26 cellular contexts compared by ENCODE assay signal in the genomic region with DNA sequence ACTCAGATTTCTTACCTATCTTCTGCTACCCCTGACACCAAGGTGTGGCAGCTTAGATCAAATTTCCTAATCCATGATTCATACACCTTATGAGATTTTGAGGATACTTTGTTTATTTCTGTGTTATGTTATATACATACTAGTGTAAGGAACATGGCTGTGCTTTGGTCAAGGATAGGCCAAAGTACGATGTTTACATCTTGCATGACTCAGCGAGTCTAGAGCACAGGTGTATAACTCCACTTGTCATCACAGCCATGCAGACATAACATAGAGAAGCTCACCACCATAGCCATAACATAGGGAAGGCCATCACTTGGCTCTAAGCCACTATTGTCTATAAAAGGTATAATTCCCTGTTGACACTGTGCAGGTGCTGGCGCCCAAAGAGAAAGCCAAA.
DNase-seq lines count a peak whose midpoint lies in the region; FAIRE-seq and TF ChIP-seq lines count a peak whose summit lies in the region.
"Had no signal": no experiment of that assay in that cellular context is flagged by ENCODE, and none has a peak within 500 bp of the region (broad histone marks: within the 10 kb centered on the region; RNA-seq: fewer than 3 reads in every experiment).

No MANE protein-coding gene starts in this region.

- H3K27me3 ChIP-seq in bronchial epithelial cell (ENCODE audit: control insufficient read depth, insufficient read depth, low read length): no peaks in the 10 kb centered on the region
- H3K27me3 ChIP-seq: gastrocnemius medialis, left lung, SJCRH30, testis, uterus had no signal

- no peak for TF ChIP-seq CTCF in bronchial epithelial cell (IDR thresholded peaks at IDR 0.05; ENCODE audit: insufficient read depth, low read length, severe bottlenecking)
- no peak for TF ChIP-seq CTCF in GM13976 (IDR thresholded peaks at IDR 0.05; ENCODE audit: borderline replicate concordance, control extremely low read depth, extremely low read depth, insufficient read depth, missing control alignments)

- no peaks in the 10 kb centered on the region for H3K36me3 ChIP-seq in bronchial epithelial cell (ENCODE audit: control insufficient read depth, insufficient read depth, low read length)
- H3K36me3 ChIP-seq: gastrocnemius medialis, left lung, prostate gland, SJCRH30, uterus had no signal

- no peak for FAIRE-seq in bronchial epithelial cell (lab: Jason Lieb, UNC)
- FAIRE-seq: endometrium, GM12892 had no signal

- DNase-seq in DMS53 (lab: John Stamatoyannopoulos, UW) (peak; percentile 99), NCI-H146 treated with DMSO at 0.1 percent for 48 hours (lab: John Stamatoyannopoulos, UW; ENCODE audit: unreplicated experiment) (peak; percentile 84), NCI-H69 (lab: John Stamatoyannopoulos, UW) (peak; percentile 88), bronchial epithelial cell (ENCODE audit: low read depth) (peak; percentile 33), GM13976 (ENCODE audit: low spot score) (no peak), KG1 (lab: John Stamatoyannopoulos, UW) (no peak)
- no peak for DNase-seq in activated CD8-positive, alpha-beta memory T cell treated with anti-CD3 and anti-CD28 coated beads, Interleukin-2, amount 50 U/mL, for 48 hours
- DNase-seq: activated CD8-positive, alpha-beta memory T cell treated with anti-CD3 and anti-CD28 coated beads, Interleukin-2, amount 10 ng/mL, durations not matched to agents 7 days and 5 days; activated naive CD4-positive, alpha-beta T cell treated with Interleukin-2 at 50 U/mL for 16 hours; activated T-cell treated with anti-CD3 and anti-CD28 coated beads, Interleukin-2, amount 50 U/mL, for 72 hours; cerebellar nuclear complex; gastrocnemius medialis; Kasumi-1; left lung; mesendoderm; naive B cell; NCI-H2171 treated with DMSO at 0.1 percent for 48 hours; SJCRH30; stimulated activated naive CD4-positive, alpha-beta T cell treated with Interleukin-2 at 50 U/mL for 16 hours; T1000; testis; uterus had no signal

- in situ Hi-C loops in GM13976 (cut with MboI; ENCODE audit: low sequenced_read_pairs, unreplicated experiment): no loop called here

- H3K4me3 ChIP-seq in bronchial epithelial cell (ENCODE audit: low read depth, low read length): no peak overlapping the region
- H3K4me3 ChIP-seq: gastrocnemius medialis, left lung, PC-9, prostate gland, SJCRH30, testis, uterus had no signal

Comparison
In these comparisons a context has a peak if more than half of its experiments do, and no peak if none do; other contexts are left out.
1. DNase-seq: peak in DMS53 (single experiment), NCI-H146 treated with DMSO at 0.1 percent for 48 hours (single experiment), NCI-H69 (single experiment) and bronchial epithelial cell (single experiment); none in GM13976 (single experiment), KG1 (single experiment) and activated CD8-positive, alpha-beta memory T cell treated with anti-CD3 and anti-CD28 coated beads, Interleukin-2, amount 50 U/mL, for 48 hours (single experiment).